ENCODE assay signal across 1 cellular context in genomic region chr4:118835896-118836762, GRCh38.
TF ChIP-seq lines count a peak whose summit lies in the region.

Gene SEC24D (minus strand): TSS chr4:118836126. CDS start chr4:118833696, 2,430 bp downstream.

TF ChIP-seq in HepG2, 621 proteins besides CTCF, POLR2A, EP300 and RAD21 (continued from another document and continues in another):
- TF ChIP-seq CSRNP1 (CRISPR knock-in tag; IDR thresholded peaks at IDR 0.05), result peak; percentile 76
- TF ChIP-seq ZBTB21 (CRISPR knock-in tag; IDR thresholded peaks at IDR 0.05), result peak; percentile 13; the same call in 1 of the 2 replicates
- TF ChIP-seq SRY (CRISPR knock-in tag; IDR thresholded peaks at IDR 0.05), result 0 out of 2 replicates have a peak, but pooled peaks have one; percentile 25
- no peak for TF ChIP-seq ZNF510 (CRISPR knock-in tag; IDR thresholded peaks at IDR 0.05; ENCODE audit: low read depth)
- peak in 1 of 2 experiments; percentile 86; a peak in 2 of 4 replicates for TF ChIP-seq HMGXB4 (CRISPR knock-in tag; IDR thresholded peaks at IDR 0.05; ENCODE audit: borderline replicate concordance in 1 of 2, low read depth in 1 of 2)
- TF ChIP-seq DRAP1 (CRISPR knock-in tag; IDR thresholded peaks at IDR 0.05), result no peak; the same call in 1 of the 2 replicates
- TF ChIP-seq IRF1 (CRISPR knock-in tag; IDR thresholded peaks at IDR 0.05; ENCODE audit: low read depth), result no peak
- TF ChIP-seq ZNF496 (CRISPR knock-in tag; IDR thresholded peaks at IDR 0.05; ENCODE audit: insufficient replicate concordance), result no peak
- no peak for TF ChIP-seq FOXA1 (IDR thresholded peaks at IDR 0.05)
- no peak for TF ChIP-seq FOXA1 (CRISPR knock-in tag; IDR thresholded peaks at IDR 0.05)
- no peak for TF ChIP-seq ZNF207 (IDR thresholded peaks at IDR 0.05; ENCODE audit: borderline replicate concordance)
- no peak for TF ChIP-seq SMAD9 (CRISPR knock-in tag; IDR thresholded peaks at IDR 0.05)
- no peak for TF ChIP-seq THAP7 (CRISPR knock-in tag; IDR thresholded peaks at IDR 0.05)
- TF ChIP-seq ADNP (CRISPR knock-in tag; IDR thresholded peaks at IDR 0.05), result no peak
- TF ChIP-seq ZNF543 (CRISPR knock-in tag; IDR thresholded peaks at IDR 0.05), result peak; percentile 58; the same call in 1 of the 2 replicates
- no peak for TF ChIP-seq ZNF75D (CRISPR knock-in tag; IDR thresholded peaks at IDR 0.05; ENCODE audit: borderline replicate concordance)
- peak; percentile 68 for TF ChIP-seq MAX (IDR thresholded peaks at IDR 0.05)
- no peak; the same call in 1 of the 2 replicates for TF ChIP-seq ZNF614 (CRISPR knock-in tag; IDR thresholded peaks at IDR 0.05; ENCODE audit: borderline replicate concordance)
- TF ChIP-seq MATR3 (CRISPR knock-in tag; IDR thresholded peaks at IDR 0.05), result no peak
- TF ChIP-seq RBFOX2 (IDR thresholded peaks at IDR 0.05; ENCODE audit: low read depth, low read length), result peak; percentile 91
- TF ChIP-seq CEBPZ (IDR thresholded peaks at IDR 0.05; ENCODE audit: low read length), result no peak
- no peak for TF ChIP-seq TCF7 (IDR thresholded peaks at IDR 0.05; ENCODE audit: low read depth)
- no peak for TF ChIP-seq ZBTB1 (CRISPR knock-in tag; IDR thresholded peaks at IDR 0.05; ENCODE audit: borderline replicate concordance)
- peak; percentile 18 for TF ChIP-seq MXD4 (CRISPR knock-in tag; IDR thresholded peaks at IDR 0.05)
- peak; percentile 21; the same call in 1 of the 2 replicates for TF ChIP-seq MTA1 (CRISPR knock-in tag; IDR thresholded peaks at IDR 0.05; ENCODE audit: borderline replicate concordance)
- no peak for TF ChIP-seq BCL6 (CRISPR knock-in tag; IDR thresholded peaks at IDR 0.05)
- TF ChIP-seq REL (CRISPR knock-in tag; conservative IDR thresholded peaks at IDR 0.05), result peak; percentile 40; the same call in 1 of the 2 replicates
- no peak for TF ChIP-seq SOX13 (IDR thresholded peaks at IDR 0.05)
- no peak for TF ChIP-seq SOX13 (CRISPR knock-in tag; conservative IDR thresholded peaks at IDR 0.05 in 1 of 2, IDR thresholded peaks at IDR 0.05 in 1 of 2)
- TF ChIP-seq ZC3H13 (CRISPR knock-in tag; IDR thresholded peaks at IDR 0.05), result 0 out of 2 replicates have a peak, but pooled peaks have one; percentile 63
- no peak for TF ChIP-seq ZNF619 (CRISPR knock-in tag; IDR thresholded peaks at IDR 0.05)
- TF ChIP-seq TARDBP (CRISPR knock-in tag; IDR thresholded peaks at IDR 0.05), result peak; percentile 57
- TF ChIP-seq MAFF (IDR thresholded peaks at IDR 0.05; ENCODE audit: low read depth, low read length), result no peak
- TF ChIP-seq SOX6 (IDR thresholded peaks at IDR 0.05), result no peak
- no peak for TF ChIP-seq SOX6 (CRISPR knock-in tag; IDR thresholded peaks at IDR 0.05)
- peak; percentile 38; the same call in 1 of the 2 replicates for TF ChIP-seq ZHX2 (IDR thresholded peaks at IDR 0.05; ENCODE audit: low read depth)
- no peak for TF ChIP-seq ZHX2 (CRISPR knock-in tag; IDR thresholded peaks at IDR 0.05; ENCODE audit: borderline replicate concordance)
- TF ChIP-seq CCAR2 (optimal IDR thresholded peaks at IDR 0.05; ENCODE audit: low read depth, low read length), result no peak
- TF ChIP-seq GPBP1L1 (CRISPR knock-in tag; IDR thresholded peaks at IDR 0.05), result no peak
- TF ChIP-seq SRSF9 (IDR thresholded peaks at IDR 0.05; ENCODE audit: borderline replicate concordance, insufficient read depth, low read depth, low read length, poor library complexity, severe bottlenecking), result no peak
- no peak for TF ChIP-seq MLLT10 (CRISPR knock-in tag; IDR thresholded peaks at IDR 0.05)
- peak; percentile 59; the same call in 1 of the 2 replicates for TF ChIP-seq GABPB1 (CRISPR knock-in tag; IDR thresholded peaks at IDR 0.05)
- TF ChIP-seq MED8 (CRISPR knock-in tag; IDR thresholded peaks at IDR 0.05; ENCODE audit: insufficient replicate concordance), result no peak
- TF ChIP-seq ATF4 (CRISPR knock-in tag; IDR thresholded peaks at IDR 0.05), result peak in 1 of 2 experiments; percentile 54; a peak in 2 of 4 replicates
- no peak for TF ChIP-seq GTF3A (CRISPR knock-in tag; conservative IDR thresholded peaks at IDR 0.05)
